8 cellular contexts compared by ENCODE assay signal in genomic region chr2:98805412-98806265, GRCh38.
DNase-seq lines count a peak whose midpoint lies in the region; ATAC-seq and TF ChIP-seq lines count a peak whose summit lies in the region.

No MANE protein-coding gene starts in this region.

- H4K20me1 ChIP-seq in smooth muscle cell (ENCODE audit: low read depth) = no peaks in the 10 kb centered on the region
- H4K20me1 ChIP-seq in H9 (ENCODE audit: control insufficient read depth, insufficient read depth, insufficient read length) = no peaks in the 10 kb centered on the region

- 39% methylated on average over 12 of the region's 12 CpGs for WGBS in smooth muscle cell (ENCODE audit: low lambda C conversion rate)
- no CpG with 5 or more reads among the region's 12 CpGs for WGBS in H9 (ENCODE audit: extremely low coverage, insufficient read length, low lambda C conversion rate)

- H3K9me3 ChIP-seq in smooth muscle cell (replicated peaks; ENCODE audit: low read depth) (no peaks in the 10 kb centered on the region), H9 (ENCODE audit: control insufficient read depth, low read depth, low read length) (no peaks in the 10 kb centered on the region)

- no peaks in the 10 kb centered on the region for H3F3A ChIP-seq in smooth muscle cell (ENCODE audit: low read depth)

- H3K27ac ChIP-seq in smooth muscle cell (ENCODE audit: low read depth) (no peak overlapping the region), H9 (ENCODE audit: insufficient read length, low read depth, low read length) (no peak overlapping the region)

- no peak overlapping the region for H2BK15ac ChIP-seq in H9 (ENCODE audit: low read depth, low read length)

- H3K4me3 ChIP-seq in smooth muscle cell = no peak overlapping the region

- no peaks in the 10 kb centered on the region for H3K79me1 ChIP-seq in H9 (ENCODE audit: insufficient read depth, low read depth, low read length, poor library complexity, severe bottlenecking)

- no peak overlapping the region for H2BK12ac ChIP-seq in H9 (ENCODE audit: insufficient read length, low read depth, low read length)

- H3K18ac ChIP-seq in H9 (ENCODE audit: insufficient read length, low read depth, low read length) = no peak overlapping the region

- ATAC-seq in GM19467 (IDR thresholded peaks at IDR 0.05; ENCODE audit: unreplicated experiment) (no peak), GM19023 (IDR thresholded peaks at IDR 0.05; ENCODE audit: unreplicated experiment) (no peak), HG02973 (IDR thresholded peaks at IDR 0.05; ENCODE audit: unreplicated experiment) (no peak)

- peak overlapping the region; percentile 21 for H2AFZ ChIP-seq in smooth muscle cell (ENCODE audit: low read depth)
- no peak overlapping the region for H2AFZ ChIP-seq in H9 (ENCODE audit: low read length)

- H3K4me3 Mint-ChIP-seq in glutamatergic neuron (ENCODE audit: unreplicated experiment) = no peak overlapping the region
- no peak overlapping the region for H3K4me3 Mint-ChIP-seq in H9

- H3K27me3 Mint-ChIP-seq in glutamatergic neuron (ENCODE audit: unreplicated experiment) (peaks cover 10% of the 10 kb centered on the region), H9 (ENCODE audit: low read depth) (peaks cover 1% of the 10 kb centered on the region; the same call in 1 of the 2 replicates)

- no peak overlapping the region for H3T11ph ChIP-seq in H9 (ENCODE audit: low read length)

- no peak overlapping the region for H2BK20ac ChIP-seq in H9 (ENCODE audit: low read depth, low read length, poor library complexity, severe bottlenecking)

- no peak overlapping the region for H3K23ac ChIP-seq in H9 (ENCODE audit: insufficient read length, low read depth, low read length)

- no peak overlapping the region for H2AK5ac ChIP-seq in H9 (ENCODE audit: insufficient read length, low read length)

- no peaks in the 10 kb centered on the region for H3K36me3 Mint-ChIP-seq in glutamatergic neuron (ENCODE audit: unreplicated experiment)
- no peaks in the 10 kb centered on the region for H3K36me3 Mint-ChIP-seq in H9 (ENCODE audit: insufficient read depth in 1 of 3, low read depth in 3 of 3)

- H2BK120ac ChIP-seq in H9 (ENCODE audit: low read depth, low read length, poor library complexity, severe bottlenecking) = no peak overlapping the region

- peak overlapping the region; percentile 90 for H3K27ac Mint-ChIP-seq in glutamatergic neuron (ENCODE audit: unreplicated experiment)
- H3K27ac Mint-ChIP-seq in H9 = peak overlapping the region in 1 of 3 experiments; percentile 28; a peak in 1 of 7 replicates

- H4K8ac ChIP-seq in H9 (replicated peaks; ENCODE audit: insufficient read length, low read depth, low read length) = no peak overlapping the region

- H3K56ac ChIP-seq in H9 (ENCODE audit: insufficient read length, low read depth, low read length) = no peak overlapping the region

- H3K27me3 ChIP-seq in smooth muscle cell (ENCODE audit: low read depth) = no peaks in the 10 kb centered on the region
- no peaks in the 10 kb centered on the region for H3K27me3 ChIP-seq in H9 (ENCODE audit: insufficient read depth, low read length)

- no peak overlapping the region for H4K5ac ChIP-seq in H9 (ENCODE audit: insufficient read length, low read depth, low read length)

- no peaks in the 10 kb centered on the region for H3K23me2 ChIP-seq in H9 (ENCODE audit: insufficient read length, low read depth, low read length, poor library complexity, severe bottlenecking)

- no peak overlapping the region for H4K91ac ChIP-seq in H9 (ENCODE audit: insufficient read length, low read depth, low read length)

- H3K4me2 ChIP-seq in smooth muscle cell (peak overlapping the region; percentile 24), H9 (ENCODE audit: insufficient read depth, insufficient read length, low read length) (no peak overlapping the region)

- H3K4ac ChIP-seq in H9 (ENCODE audit: low read depth, low read length) = no peak overlapping the region

- H3K4me1 Mint-ChIP-seq in glutamatergic neuron (ENCODE audit: low read depth, unreplicated experiment) (peaks cover 53% of the 10 kb centered on the region), H9 (peaks cover 13 to 18% of the 10 kb centered on the region in 2 experiments)

- no peak for TF ChIP-seq CTCF in glutamatergic neuron (IDR thresholded peaks at IDR 0.05; ENCODE audit: partially characterized antibody, unreplicated experiment)
- no peak for TF ChIP-seq CTCF in smooth muscle cell (IDR thresholded peaks at IDR 0.05; ENCODE audit: borderline replicate concordance, insufficient read depth, poor library complexity, severe bottlenecking)
- no peak for TF ChIP-seq CTCF in H9 (conservative IDR thresholded peaks at IDR 0.05)

- H2BK5ac ChIP-seq in H9 (ENCODE audit: insufficient read length, low read length) = no peak overlapping the region

- H3K9me3 Mint-ChIP-seq in glutamatergic neuron (ENCODE audit: unreplicated experiment) (peaks cover 7% of the 10 kb centered on the region), H9 (no peaks in the 10 kb centered on the region)

- H3K9ac ChIP-seq in smooth muscle cell (ENCODE audit: low read depth) (no peak overlapping the region), H9 (ENCODE audit: extremely low read depth, insufficient read length, low read length) (no peak overlapping the region)

- no peak overlapping the region for H3K14ac ChIP-seq in H9 (ENCODE audit: insufficient read depth, low read length)

- no peaks in the 10 kb centered on the region for H3K79me2 ChIP-seq in smooth muscle cell (ENCODE audit: low read depth)
- no peaks in the 10 kb centered on the region for H3K79me2 ChIP-seq in H9 (ENCODE audit: insufficient read depth, low read length)

- no peaks in the 10 kb centered on the region for H3K36me3 ChIP-seq in smooth muscle cell (ENCODE audit: low read depth)

- H3K4me1 ChIP-seq in smooth muscle cell (ENCODE audit: low read depth) = no peaks in the 10 kb centered on the region
- no peaks in the 10 kb centered on the region for H3K4me1 ChIP-seq in H9 (ENCODE audit: insufficient read depth, low read length)

- peak; percentile 70 for DNase-seq in HS-5 (ENCODE audit: low read depth)
- peak; percentile 100 for DNase-seq in SKM-1 treated with dmso at 0.1 percent for 144 hours (lab: John Stamatoyannopoulos, UW; ENCODE audit: unreplicated experiment)
- DNase-seq in glutamatergic neuron = no peak
- DNase-seq in smooth muscle cell (lab: John Stamatoyannopoulos, UW; ENCODE audit: unreplicated experiment) = no peak
- DNase-seq in H9 = no peak

Comparison
In these comparisons a context has a peak if more than half of its experiments do, and no peak if none do; other contexts are left out.
1. DNase-seq: peak in HS-5 (single experiment) and SKM-1 treated with dmso at 0.1 percent for 144 hours (single experiment); none in glutamatergic neuron (single experiment), smooth muscle cell (single experiment) and H9 (single experiment).